ENCODE assay signal across 16 cellular contexts in the genomic region with DNA sequence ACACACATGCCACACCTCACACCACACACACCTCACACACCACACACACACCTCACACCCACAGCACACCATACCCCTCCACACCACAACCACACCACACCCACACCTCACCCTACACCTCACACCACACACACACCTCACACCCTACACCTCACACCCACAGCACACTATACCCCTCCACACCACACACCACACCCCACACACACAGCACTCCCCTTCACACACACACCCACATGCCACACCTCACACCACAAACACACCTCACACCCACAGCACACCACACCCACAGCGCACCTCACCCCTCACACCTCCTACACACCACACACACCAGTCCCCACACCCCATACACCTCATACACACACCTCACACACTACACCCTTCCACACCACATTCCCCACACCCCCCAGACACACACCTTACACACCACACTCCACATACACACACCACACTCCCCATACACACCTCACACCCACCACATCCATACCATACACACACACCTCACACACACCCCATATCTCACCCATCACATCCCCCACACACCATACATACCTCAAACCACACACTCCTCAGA.
A peak's percentile ranks its signal among the peaks of the same experiment; 100 is the strongest.
DNase-seq lines count a peak whose midpoint lies in the region; ATAC-seq and TF ChIP-seq lines count a peak whose summit lies in the region.
"Had no signal": no experiment of that assay in that cellular context is flagged by ENCODE, and none has a peak within 500 bp of the region (broad histone marks: within the 10 kb centered on the region; RNA-seq: fewer than 3 reads in every experiment).

No MANE protein-coding gene starts in this region.

- no peak for TF ChIP-seq CTCF in thoracic aorta (IDR thresholded peaks at IDR 0.05)

- H3K4me3 ChIP-seq in thoracic aorta = no peak overlapping the region
- H3K4me3 ChIP-seq: SJSA1 had no signal

- peak overlapping the region; percentile 62 to 67 for H3K27ac ChIP-seq in thoracic aorta
- H3K27ac ChIP-seq: SJSA1 had no signal

- no peaks in the 10 kb centered on the region for H3K9me3 Mint-ChIP-seq in activated CD4-positive, alpha-beta T cell treated with anti-CD3 and anti-CD28 coated beads, Interleukin-2, amount 10 ng/mL, durations not matched to agents 7 days and 5 days
- no peaks in the 10 kb centered on the region for H3K9me3 Mint-ChIP-seq in activated naive CD4-positive, alpha-beta T cell treated with anti-CD3 and anti-CD28 coated beads, Interleukin-2, amount 50 U/mL, for 72 hours
- peaks cover 0 to 6% (median 4%) of the 10 kb centered on the region in 6 donors for H3K9me3 Mint-ChIP-seq in immature natural killer cell
- H3K9me3 Mint-ChIP-seq: WTC11 had no signal

- H3K9me3 ChIP-seq in thoracic aorta = no peaks in the 10 kb centered on the region
- H3K9me3 ChIP-seq: SJSA1 had no signal

- H3K4me1 ChIP-seq in thoracic aorta (ENCODE audit: control insufficient read depth in 1 of 2, low read depth in 2 of 2) = peaks cover 7 to 95% of the 10 kb centered on the region in 2 donors
- H3K4me1 ChIP-seq: SJSA1 had no signal

- peaks cover 5% of the 10 kb centered on the region for H3K36me3 Mint-ChIP-seq in activated CD4-positive, alpha-beta T cell treated with anti-CD3 and anti-CD28 coated beads, Interleukin-2, amount 10 ng/mL, durations not matched to agents 7 days and 5 days (ENCODE audit: low read depth)
- H3K36me3 Mint-ChIP-seq in activated naive CD4-positive, alpha-beta T cell treated with anti-CD3 and anti-CD28 coated beads, Interleukin-2, amount 50 U/mL, for 72 hours = peaks cover 0 to 8% of the 10 kb centered on the region in 2 donors
- peaks cover 0 to 4% (median 4%) of the 10 kb centered on the region in 3 donors for H3K36me3 Mint-ChIP-seq in immature natural killer cell

- CTCF ChIA-PET in activated CD4-positive, alpha-beta T cell treated with anti-CD3 and anti-CD28 coated beads, Interleukin-2, amount 10 ng/mL, durations not matched to agents 7 days and 5 days (lab: Charles Lee) = no interaction called here

- H3K27me3 ChIP-seq in thoracic aorta (replicated peaks; ENCODE audit: insufficient read depth) = no peaks in the 10 kb centered on the region
- H3K27me3 ChIP-seq: SJSA1 had no signal

- no peak for DNase-seq in activated CD4-positive, alpha-beta T cell treated with anti-CD3 and anti-CD28 coated beads, Interleukin-2, amount 10 ng/mL, durations not matched to agents 7 days and 5 days
- no peak for DNase-seq in activated CD4-positive, alpha-beta T cell treated with anti-CD3 and anti-CD28 coated beads for 1 hour
- no peak for DNase-seq in activated naive CD4-positive, alpha-beta T cell treated with anti-CD3 and anti-CD28 coated beads, Interleukin-2, amount 50 U/mL, for 72 hours (ENCODE audit: low spot score in 2 of 2)
- DNase-seq in immature natural killer cell = peak; percentile 51 to 57 (median 55)
- DNase-seq in thoracic aorta (ENCODE audit: low spot score) = no peak
- no peak for DNase-seq in 8988T
- no peak for DNase-seq in stimulated activated naive CD4-positive, alpha-beta T cell (lab: John Stamatoyannopoulos, UW)
- DNase-seq in cerebellum (ENCODE audit: low spot score) = no peak
- DNase-seq: DMS 273 treated with DMSO at 0.1 percent for 48 hours; HCEC 1CT; NCI-H1417 treated with DMSO at 0.1 percent for 48 hours; NCI-H748 treated with DMSO at 0.1 percent for 48 hours; posterior cingulate gyrus; stimulated activated CD4-positive, alpha-beta T cell treated with anti-CD3 and anti-CD28 coated beads, Interleukin-2, amount 100 ng/mL, for 48 hours had no signal

- peak; percentile 48 to 58 for ATAC-seq in activated naive CD4-positive, alpha-beta T cell treated with anti-CD3 and anti-CD28 coated beads, Interleukin-2, amount 50 U/mL, for 72 hours
- ATAC-seq in thoracic aorta (ENCODE audit: insufficient number of reproducible peaks, low FRiP score, low read depth) = no peak
- ATAC-seq: WTC11 had no signal

- peak overlapping the region; percentile 37 for H3K27ac Mint-ChIP-seq in activated CD4-positive, alpha-beta T cell treated with anti-CD3 and anti-CD28 coated beads, Interleukin-2, amount 10 ng/mL, durations not matched to agents 7 days and 5 days
- H3K27ac Mint-ChIP-seq in activated naive CD4-positive, alpha-beta T cell treated with anti-CD3 and anti-CD28 coated beads, Interleukin-2, amount 50 U/mL, for 72 hours = peak overlapping the region; percentile 54 to 94
- peak overlapping the region; percentile 46 to 95 (median 80) for H3K27ac Mint-ChIP-seq in immature natural killer cell
- H3K27ac Mint-ChIP-seq: WTC11 had no signal

- POLR2A ChIA-PET in activated CD4-positive, alpha-beta T cell treated with anti-CD3 and anti-CD28 coated beads, Interleukin-2, amount 10 ng/mL, durations not matched to agents 7 days and 5 days (lab: Charles Lee) = no interaction called here

- H3K4me3 Mint-ChIP-seq in activated CD4-positive, alpha-beta T cell treated with anti-CD3 and anti-CD28 coated beads, Interleukin-2, amount 10 ng/mL, durations not matched to agents 7 days and 5 days = no peak overlapping the region
- H3K4me3 Mint-ChIP-seq in immature natural killer cell = peak overlapping the region in 3 of 5 donors; percentile 11 to 49 (median 38)
- H3K4me3 Mint-ChIP-seq: WTC11 had no signal

- H3K36me3 ChIP-seq in thoracic aorta = peaks cover 52% of the 10 kb centered on the region

- peaks cover 26% of the 10 kb centered on the region for H3K4me1 Mint-ChIP-seq in activated CD4-positive, alpha-beta T cell treated with anti-CD3 and anti-CD28 coated beads, Interleukin-2, amount 10 ng/mL, durations not matched to agents 7 days and 5 days
- H3K4me1 Mint-ChIP-seq in immature natural killer cell = peaks cover 32 to 44% of the 10 kb centered on the region in 2 donors
- H3K4me1 Mint-ChIP-seq: WTC11 had no signal

- H3K27me3 Mint-ChIP-seq in activated CD4-positive, alpha-beta T cell treated with anti-CD3 and anti-CD28 coated beads, Interleukin-2, amount 10 ng/mL, durations not matched to agents 7 days and 5 days = no peaks in the 10 kb centered on the region
- H3K27me3 Mint-ChIP-seq in immature natural killer cell (ENCODE audit: low read depth in 3 of 3) = peaks cover 8 to 20% (median 17%) of the 10 kb centered on the region in 3 donors

Comparison
In these comparisons a context has a peak if more than half of its experiments do, and no peak if none do; other contexts are left out.
1. DNase-seq: peak in immature natural killer cell (3 of 3); none in activated CD4-positive, alpha-beta T cell treated with anti-CD3 and anti-CD28 coated beads, Interleukin-2, amount 10 ng/mL, durations not matched to agents 7 days and 5 days (single experiment), activated CD4-positive, alpha-beta T cell treated with anti-CD3 and anti-CD28 coated beads for 1 hour (single experiment), activated naive CD4-positive, alpha-beta T cell treated with anti-CD3 and anti-CD28 coated beads, Interleukin-2, amount 50 U/mL, for 72 hours (0 of 2), thoracic aorta (single experiment), 8988T (single experiment), stimulated activated naive CD4-positive, alpha-beta T cell (0 of 6) and cerebellum (single experiment).
2. Peak in every context shown above with its lines, with median percentiles within 50 percentile points of each other: H3K27ac Mint-ChIP-seq.